Comparison of ENCODE assay signal across 1 cellular context in genomic region chr10:50419756-50420155, GRCh38.
TF ChIP-seq lines count a peak whose summit lies in the region.

No MANE protein-coding gene starts in this region.

TF ChIP-seq in K562, 482 proteins besides CTCF, POLR2A, EP300 and RAD21 (continued from another document and continues in another):
- TF ChIP-seq, protein P1, sequence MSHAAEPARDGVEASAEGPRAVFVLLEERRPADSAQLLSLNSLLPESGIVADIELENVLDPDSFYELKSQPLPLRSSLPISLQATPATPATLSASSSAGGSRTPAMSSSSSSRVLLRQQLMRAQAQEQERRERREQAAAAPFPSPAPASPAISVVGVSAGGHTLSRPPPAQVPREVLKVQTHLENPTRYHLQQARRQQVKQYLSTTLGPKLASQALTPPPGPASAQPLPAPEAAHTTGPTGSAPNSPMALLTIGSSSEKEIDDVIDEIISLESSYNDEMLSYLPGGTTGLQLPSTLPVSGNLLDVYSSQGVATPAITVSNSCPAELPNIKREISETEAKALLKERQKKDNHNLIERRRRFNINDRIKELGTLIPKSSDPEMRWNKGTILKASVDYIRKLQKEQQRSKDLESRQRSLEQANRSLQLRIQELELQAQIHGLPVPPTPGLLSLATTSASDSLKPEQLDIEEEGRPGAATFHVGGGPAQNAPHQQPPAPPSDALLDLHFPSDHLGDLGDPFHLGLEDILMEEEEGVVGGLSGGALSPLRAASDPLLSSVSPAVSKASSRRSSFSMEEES (CRISPR knock-in tag; IDR thresholded peaks at IDR 0.05): no peak
- TF ChIP-seq CEBPG (CRISPR knock-in tag; IDR thresholded peaks at IDR 0.05) (no peak), CEBPG (tag; conservative IDR thresholded peaks at IDR 0.05 in 1 of 2, IDR thresholded peaks at IDR 0.05 in 1 of 2) (no peak), GATAD2B (IDR thresholded peaks at IDR 0.05; ENCODE audit: borderline replicate concordance) (no peak), KHSRP (IDR thresholded peaks at IDR 0.05) (no peak), ZNF668 (CRISPR knock-in tag; IDR thresholded peaks at IDR 0.05) (no peak), ZKSCAN1 (IDR thresholded peaks at IDR 0.05; ENCODE audit: low read depth, low read length) (no peak), NFRKB (IDR thresholded peaks at IDR 0.05; ENCODE audit: low read depth) (no peak), SMARCC2 (IDR thresholded peaks at IDR 0.05; ENCODE audit: low read depth) (no peak), ZNF253 (CRISPR knock-in tag; conservative IDR thresholded peaks at IDR 0.05) (no peak), ZNF224 (CRISPR knock-in tag; IDR thresholded peaks at IDR 0.05) (no peak), CEBPZ (IDR thresholded peaks at IDR 0.05; ENCODE audit: borderline replicate concordance, low read depth, low read length) (no peak), CBFA2T3 (IDR thresholded peaks at IDR 0.05) (no peak), ZNF197 (CRISPR knock-in tag; IDR thresholded peaks at IDR 0.05; ENCODE audit: low read depth) (no peak), ZNF551 (CRISPR knock-in tag; IDR thresholded peaks at IDR 0.05) (no peak), ZNF699 (CRISPR knock-in tag; IDR thresholded peaks at IDR 0.05; ENCODE audit: insufficient replicate concordance) (no peak), VEZF1 (CRISPR knock-in tag; IDR thresholded peaks at IDR 0.05) (no peak), MECOM (CRISPR knock-in tag; IDR thresholded peaks at IDR 0.05) (no peak), HNRNPLL (IDR thresholded peaks at IDR 0.05; ENCODE audit: low read depth, low read length, poor library complexity, severe bottlenecking) (no peak), SNRNP70 (optimal IDR thresholded peaks at IDR 0.05; ENCODE audit: low read depth, low read length) (no peak), POLR2B (IDR thresholded peaks at IDR 0.05; ENCODE audit: low read depth, partially characterized antibody) (no peak), MBD1 (CRISPR knock-in tag; IDR thresholded peaks at IDR 0.05) (no peak), NFXL1 (CRISPR knock-in tag; IDR thresholded peaks at IDR 0.05) (no peak), ZNF282 (CRISPR knock-in tag; IDR thresholded peaks at IDR 0.05) (no peak), GATA2 (CRISPR knock-in tag; IDR thresholded peaks at IDR 0.05) (0 out of 2 replicates have a peak, but pooled peaks have one; percentile 16), DACH1 (IDR thresholded peaks at IDR 0.05; ENCODE audit: partially characterized antibody) (no peak), RFX1 (IDR thresholded peaks at IDR 0.05) (peak; percentile 20; the same call in 1 of the 2 replicates), SMARCE1 (IDR thresholded peaks at IDR 0.05) (0 out of 2 replicates have a peak, but pooled peaks have one; percentile 13), ARID1B (IDR thresholded peaks at IDR 0.05) (0 out of 2 replicates have a peak, but pooled peaks have one; percentile 4), SP2 (IDR thresholded peaks at IDR 0.05; ENCODE audit: extremely low read depth, low read depth, low read length, poor library complexity, severe bottlenecking) (no peak), CHD1 (IDR thresholded peaks at IDR 0.05; ENCODE audit: low read length) (no peak), THRAP3 (IDR thresholded peaks at IDR 0.05; ENCODE audit: borderline replicate concordance) (no peak), PML (IDR thresholded peaks at IDR 0.05; ENCODE audit: low read length) (no peak), DLX4 (CRISPR knock-in tag; IDR thresholded peaks at IDR 0.05) (no peak), KLF10 (CRISPR knock-in tag; IDR thresholded peaks at IDR 0.05) (no peak), PCBP1 (IDR thresholded peaks at IDR 0.05; ENCODE audit: low read depth, low read length, poor library complexity, severe bottlenecking) (no peak), PPARD (CRISPR knock-in tag; IDR thresholded peaks at IDR 0.05) (no peak), BMI1 (IDR thresholded peaks at IDR 0.05; ENCODE audit: low read length) (no peak), CTBP1 (IDR thresholded peaks at IDR 0.05; ENCODE audit: borderline replicate concordance) (no peak), SMARCA5 (IDR thresholded peaks at IDR 0.05) (peak; percentile 25; the same call in 1 of the 2 replicates), JUND (IDR thresholded peaks at IDR 0.05; ENCODE audit: borderline replicate concordance, low read depth, low read length) (no peak), JUND (tag; IDR thresholded peaks at IDR 0.05; ENCODE audit: borderline replicate concordance, low read depth, low read length) (peak; percentile 29; the same call in 1 of the 3 replicates), ZNF212 (CRISPR knock-in tag; IDR thresholded peaks at IDR 0.05) (no peak), SREBF2 (CRISPR knock-in tag; IDR thresholded peaks at IDR 0.05) (no peak), TCF3 (CRISPR knock-in tag; IDR thresholded peaks at IDR 0.05) (no peak), RBM39 (optimal IDR thresholded peaks at IDR 0.05; ENCODE audit: low read depth, low read length) (no peak), SMARCA4 (IDR thresholded peaks at IDR 0.05) (0 out of 2 replicates have a peak, but pooled peaks have one; percentile 34), GTF2E2 (tag; IDR thresholded peaks at IDR 0.05) (no peak), OTX1 (CRISPR knock-in tag; IDR thresholded peaks at IDR 0.05) (no peak), HNRNPL (IDR thresholded peaks at IDR 0.05; ENCODE audit: low read depth, low read length) (no peak), ZNF184 (CRISPR knock-in tag; IDR thresholded peaks at IDR 0.05) (no peak), MBD2 (IDR thresholded peaks at IDR 0.05; ENCODE audit: borderline replicate concordance, low read depth) (no peak), YY1 (IDR thresholded peaks at IDR 0.05; ENCODE audit: borderline replicate concordance in 1 of 3, control insufficient read depth in 1 of 3, extremely low read depth in 1 of 3, insufficient read depth in 3 of 3, insufficient read length in 1 of 3, insufficient replicate concordance in 2 of 3, low read depth in 1 of 3, low read length in 2 of 3) (no peak), ADNP (tag; IDR thresholded peaks at IDR 0.05) (peak; percentile 28; the same call in 1 of the 2 replicates), ATF7 (IDR thresholded peaks at IDR 0.05) (no peak), ID3 (CRISPR knock-in tag; IDR thresholded peaks at IDR 0.05) (no peak), ID3 (tag; IDR thresholded peaks at IDR 0.05) (no peak), CHAMP1 (IDR thresholded peaks at IDR 0.05) (no peak), RBM34 (IDR thresholded peaks at IDR 0.05; ENCODE audit: borderline replicate concordance, insufficient read depth, low read length) (no peak)
- TF ChIP-seq, protein P2, sequence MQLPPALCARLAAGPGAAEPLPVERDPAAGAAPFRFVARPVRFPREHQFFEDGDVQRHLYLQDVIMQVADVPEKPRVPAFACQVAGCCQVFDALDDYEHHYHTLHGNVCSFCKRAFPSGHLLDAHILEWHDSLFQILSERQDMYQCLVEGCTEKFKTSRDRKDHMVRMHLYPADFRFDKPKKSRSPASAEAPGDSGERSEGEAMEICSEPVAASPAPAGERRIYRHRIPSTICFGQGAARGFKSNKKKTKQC (CRISPR knock-in tag; IDR thresholded peaks at IDR 0.05): no peak
- TF ChIP-seq, protein P3, sequence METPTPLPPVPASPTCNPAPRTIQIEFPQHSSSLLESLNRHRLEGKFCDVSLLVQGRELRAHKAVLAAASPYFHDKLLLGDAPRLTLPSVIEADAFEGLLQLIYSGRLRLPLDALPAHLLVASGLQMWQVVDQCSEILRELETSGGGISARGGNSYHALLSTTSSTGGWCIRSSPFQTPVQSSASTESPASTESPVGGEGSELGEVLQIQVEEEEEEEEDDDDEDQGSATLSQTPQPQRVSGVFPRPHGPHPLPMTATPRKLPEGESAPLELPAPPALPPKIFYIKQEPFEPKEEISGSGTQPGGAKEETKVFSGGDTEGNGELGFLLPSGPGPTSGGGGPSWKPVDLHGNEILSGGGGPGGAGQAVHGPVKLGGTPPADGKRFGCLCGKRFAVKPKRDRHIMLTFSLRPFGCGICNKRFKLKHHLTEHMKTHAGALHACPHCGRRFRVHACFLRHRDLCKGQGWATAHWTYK (CRISPR knock-in tag; IDR thresholded peaks at IDR 0.05): no peak
- TF ChIP-seq, protein P4, sequence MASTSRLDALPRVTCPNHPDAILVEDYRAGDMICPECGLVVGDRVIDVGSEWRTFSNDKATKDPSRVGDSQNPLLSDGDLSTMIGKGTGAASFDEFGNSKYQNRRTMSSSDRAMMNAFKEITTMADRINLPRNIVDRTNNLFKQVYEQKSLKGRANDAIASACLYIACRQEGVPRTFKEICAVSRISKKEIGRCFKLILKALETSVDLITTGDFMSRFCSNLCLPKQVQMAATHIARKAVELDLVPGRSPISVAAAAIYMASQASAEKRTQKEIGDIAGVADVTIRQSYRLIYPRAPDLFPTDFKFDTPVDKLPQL (IDR thresholded peaks at IDR 0.05; ENCODE audit: extremely low read depth, insufficient read length): no peak
